ENCODE assay signal across 28 cellular contexts in the genomic region with DNA sequence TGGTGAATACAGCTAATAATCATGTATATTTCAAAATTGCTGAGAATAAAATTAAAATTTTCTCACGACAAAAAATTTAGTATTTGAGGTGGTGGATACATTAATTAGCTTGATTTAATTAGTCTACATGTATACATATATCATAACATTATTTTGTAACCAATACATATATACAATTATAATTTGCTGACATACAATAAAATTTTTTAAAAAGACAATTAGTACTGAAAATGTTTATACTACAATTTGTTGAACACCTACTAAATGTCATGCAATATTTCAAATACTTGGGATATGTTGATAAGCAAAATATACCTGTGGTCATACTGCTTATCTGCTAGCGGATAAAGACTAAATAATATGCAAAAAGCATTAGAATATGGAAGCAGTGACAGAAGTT.
"Had no signal": no experiment of that assay in that cellular context is flagged by ENCODE, and none has a peak within 500 bp of the region (broad histone marks: within the 10 kb centered on the region; RNA-seq: fewer than 3 reads in every experiment).

No MANE protein-coding gene starts in this region.

- DNase-seq: natural killer cell; occipital lobe; ovary; posterior cingulate gyrus; psoas muscle; right cardiac atrium; spleen; stimulated activated CD4-positive, alpha-beta T cell treated with anti-CD3 and anti-CD28 coated beads, Interleukin-12 subunit alpha, Interleukin-12 subunit beta, amount 100 ng/mL, for 4 hours; stimulated activated CD4-positive, alpha-beta T cell treated with anti-CD3 and anti-CD28 coated beads, Interleukin-1b, Interleukin-23, amount 100 ng/mL, for 48 hours; stimulated activated CD4-positive, alpha-beta T cell treated with anti-CD3 and anti-CD28 coated beads, Interleukin-4, amount 100 ng/mL, for 1 hour; stimulated activated CD4-positive, alpha-beta T cell treated with anti-CD3 and anti-CD28 coated beads, Interleukin-4, amount 100 ng/mL, for 4 hours; stimulated activated CD8-positive, alpha-beta memory T cell treated with anti-CD3 and anti-CD28 coated beads, Interleukin-4, amount 100 ng/mL, for 48 hours; stimulated activated naive CD4-positive, alpha-beta T cell; stimulated activated naive CD8-positive, alpha-beta T cell treated with anti-CD3 and anti-CD28 coated beads, Interleukin-15, amount 100 ng/mL, for 72 hours; stimulated activated naive CD8-positive, alpha-beta T cell treated with anti-CD3 and anti-CD28 coated beads, Interleukin-15, Interleukin-2, amounts not matched to agents 100 U/mL and 50 U/mL, for 24 hours; substantia nigra; testis; tibial artery; transverse colon; upper lobe of right lung; uterus had no signal

- H3K4me1 ChIP-seq: neural progenitor cell, parathyroid adenoma, psoas muscle, spleen, suprapubic skin, testis, tibial artery, transverse colon, upper lobe of right lung, uterus had no signal

- H3K4me3 ChIP-seq: neural progenitor cell, ovary, psoas muscle, skin epidermis, smooth muscle cell, spleen, suprapubic skin, testis, tibial artery, transverse colon, upper lobe of right lung, uterus had no signal

- H2AFZ ChIP-seq: neural progenitor cell, parathyroid adenoma had no signal

- H3K27ac ChIP-seq: neural progenitor cell, ovary, parathyroid adenoma, psoas muscle, skin epidermis, spleen, suprapubic skin, testis, tibial artery, transverse colon, upper lobe of right lung, uterus had no signal

- H3K9me3 ChIP-seq: ovary, psoas muscle, suprapubic skin, testis, tibial artery, transverse colon, upper lobe of right lung, uterus had no signal

- H3K27me3 ChIP-seq: neural progenitor cell, ovary, spleen, suprapubic skin, testis, tibial artery, transverse colon, upper lobe of right lung, uterus had no signal

- H3K4me2 ChIP-seq: neural progenitor cell, smooth muscle cell had no signal

- H3K9ac ChIP-seq: neural progenitor cell, parathyroid adenoma had no signal

- ATAC-seq: natural killer cell; psoas muscle; right cardiac atrium; sciatic nerve; stimulated activated memory B cell treated with anti-CD40 and anti-IgM and Interleukin-4, amounts not matched to agents 10 μg/mL and 1 μg/mL and 100 μg/mL, for 72 hours; stimulated activated naive CD8-positive, alpha-beta T cell treated with anti-CD3 and anti-CD28 coated beads, Interleukin-15, amount 100 ng/mL, for 72 hours; stimulated activated naive CD8-positive, alpha-beta T cell treated with anti-CD3 and anti-CD28 coated beads, Interleukin-15, Interleukin-2, amounts not matched to agents 100 U/mL and 50 U/mL, for 24 hours; upper lobe of right lung had no signal

- H3K36me3 ChIP-seq: neural progenitor cell, ovary, spleen, suprapubic skin, tibial artery, transverse colon, upper lobe of right lung, uterus had no signal
